ENCODE assay signal across 19 cellular contexts in the genomic region with DNA sequence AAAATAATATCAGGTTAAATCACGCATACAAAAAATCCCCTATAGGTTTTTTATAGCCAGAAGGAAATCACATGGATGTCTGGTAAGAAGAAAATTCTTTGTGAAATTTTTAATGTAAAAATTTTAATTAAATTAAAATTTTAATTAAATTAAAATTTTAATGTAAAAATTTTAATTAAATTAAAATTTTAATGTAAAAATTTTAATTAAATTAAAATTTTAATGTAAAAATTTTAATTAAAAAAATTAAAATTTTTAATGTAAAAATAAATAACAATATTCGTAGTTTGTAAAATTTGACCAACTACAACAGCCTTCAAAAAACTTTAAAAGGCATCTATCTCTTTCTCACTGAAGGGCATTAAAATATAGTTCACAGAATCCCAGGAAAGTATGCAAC.
"Had no signal": no experiment of that assay in that cellular context is flagged by ENCODE, and none has a peak within 500 bp of the region (broad histone marks: within the 10 kb centered on the region; RNA-seq: fewer than 3 reads in every experiment).

No MANE protein-coding gene starts in this region.

- H3K4me1 ChIP-seq: uterus had no signal

- H3K27ac ChIP-seq: body of pancreas, esophagus muscularis mucosa, right lobe of liver, uterus, VCaP had no signal

- H3K36me3 ChIP-seq: esophagus muscularis mucosa, right lobe of liver, uterus had no signal

- FAIRE-seq: keratinocyte had no signal

- H3K9me3 ChIP-seq: body of pancreas, esophagus muscularis mucosa, right lobe of liver, uterus had no signal

- H3K4me3 ChIP-seq: body of pancreas, esophagus muscularis mucosa, right lobe of liver, uterus had no signal

- H3K27me3 ChIP-seq: body of pancreas, esophagus muscularis mucosa, right lobe of liver, uterus had no signal

- DNase-seq: activated CD4-positive, alpha-beta T cell treated with anti-CD3 and anti-CD28 coated beads for 48 hours; activated CD4-positive, alpha-beta T cell treated with anti-CD3 and anti-CD28 coated beads, Interleukin-2, amount 50 U/mL, for 48 hours; activated CD8-positive, alpha-beta memory T cell treated with anti-CD3 and anti-CD28 coated beads for 24 hours; activated effector memory CD4-positive, alpha-beta T cell treated with Interleukin-2 at 50 U/mL for 16 hours; activated naive CD4-positive, alpha-beta T cell treated with Interleukin-2 at 50 U/mL for 16 hours; anterior cingulate cortex; body of pancreas; foreskin melanocyte; naive B cell; nephron progenitor cell; posterior cingulate gyrus; right lobe of liver; stimulated activated CD4-positive, alpha-beta T cell treated with anti-CD3 and anti-CD28 coated beads, Interleukin-4, amount 100 ng/mL, for 24 hours; stimulated activated naive CD8-positive, alpha-beta T cell treated with anti-CD3 and anti-CD28 coated beads, Interleukin-15, amount 100 ng/mL, for 72 hours; substantia nigra; uterus had no signal
